ENCODE assay signal across 8 cellular contexts in the genomic region with DNA sequence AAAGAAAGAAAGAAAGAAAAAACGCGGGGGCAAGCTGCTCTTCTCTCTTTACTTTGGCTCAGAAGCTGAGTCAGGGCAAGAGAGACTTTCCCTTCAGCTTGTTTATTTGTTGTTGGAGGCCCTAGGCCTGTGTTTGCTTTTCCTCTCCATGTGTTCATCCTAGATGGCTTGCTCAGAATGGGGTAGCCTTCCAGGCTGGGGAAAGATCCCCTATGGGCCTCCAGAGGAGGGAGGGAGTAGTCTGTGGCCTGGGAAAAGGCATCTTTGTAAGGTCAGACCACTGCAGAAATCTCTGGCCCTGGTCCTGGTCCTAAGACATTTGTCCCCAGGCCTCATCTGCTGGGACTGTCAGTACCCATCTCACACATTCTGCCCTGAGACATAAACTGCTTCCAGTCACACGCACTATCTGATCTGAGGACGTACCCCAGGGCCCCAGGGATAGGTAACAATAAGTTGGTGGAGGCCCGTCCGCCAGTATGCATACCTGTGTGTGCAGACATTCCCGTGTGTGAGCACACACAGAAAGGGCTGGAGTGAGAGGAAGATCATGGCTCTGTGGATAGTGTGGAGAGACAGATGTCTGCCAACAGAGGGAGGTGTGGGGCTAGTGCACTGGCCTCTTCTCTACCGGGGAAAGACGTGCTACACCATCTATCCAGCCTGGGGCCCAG. TPM values are rescaled to one million over a fixed set of nuclear protein-coding genes. Genes with fewer than 3 reads are reported as not detected.
DNase-seq lines count a peak whose midpoint lies in the region; ATAC-seq and TF ChIP-seq lines count a peak whose summit lies in the region.

No MANE protein-coding gene starts in this region.

- H3K4me1 ChIP-seq in parathyroid adenoma: peaks cover 11% of the 10 kb centered on the region

- TF ChIP-seq CTCF in C4-2B (conservative IDR thresholded peaks at IDR 0.05) (peak; percentile 41), fibroblast of villous mesenchyme (IDR thresholded peaks at IDR 0.05; ENCODE audit: insufficient read depth, low read depth, low read length) (peak; percentile 92), parathyroid adenoma (IDR thresholded peaks at IDR 0.05) (peak; percentile 82)

- H3K4me3 ChIP-seq in fibroblast of villous mesenchyme (ENCODE audit: low read depth, low read length) (no peak overlapping the region), parathyroid adenoma (ENCODE audit: low read depth, low read length) (no peak overlapping the region)

- no peaks in the 10 kb centered on the region for H3K27me3 Mint-ChIP-seq in activated T-cell treated with anti-CD3 and anti-CD28 coated beads, Interleukin-2, amount 50 U/mL, for 4 hours (ENCODE audit: low read depth)

- peak overlapping the region; percentile 62 for H3K27ac ChIP-seq in C4-2B
- no peak overlapping the region for H3K27ac ChIP-seq in parathyroid adenoma

- peak; percentile 59 for DNase-seq in NOMO-1 treated with DMSO at 0.1 percent for 48 hours (lab: John Stamatoyannopoulos, UW; ENCODE audit: unreplicated experiment)
- DNase-seq in activated T-cell treated with anti-CD3 and anti-CD28 coated beads, Interleukin-2, amount 50 U/mL, for 4 hours: peak; percentile 48
- peak; percentile 73 for DNase-seq in fibroblast of villous mesenchyme (ENCODE audit: low read depth)

- no peaks in the 10 kb centered on the region for H3K27me3 ChIP-seq in parathyroid adenoma (ENCODE audit: control insufficient read depth, insufficient read depth, low read length)

- no peak overlapping the region for H3K4me2 ChIP-seq in parathyroid adenoma (ENCODE audit: low read length)

- H3K9me3 Mint-ChIP-seq in activated T-cell treated with anti-CD3 and anti-CD28 coated beads, Interleukin-2, amount 50 U/mL, for 4 hours: no peaks in the 10 kb centered on the region

- no peak overlapping the region for H3K4me3 Mint-ChIP-seq in activated T-cell treated with anti-CD3 and anti-CD28 coated beads, Interleukin-2, amount 50 U/mL, for 4 hours

- peak overlapping the region; percentile 85 for H2AFZ ChIP-seq in parathyroid adenoma

- H3K36me3 Mint-ChIP-seq in activated T-cell treated with anti-CD3 and anti-CD28 coated beads, Interleukin-2, amount 50 U/mL, for 4 hours (ENCODE audit: insufficient read depth): no peaks in the 10 kb centered on the region

- peaks cover 4% of the 10 kb centered on the region for H3K4me1 Mint-ChIP-seq in activated T-cell treated with anti-CD3 and anti-CD28 coated beads, Interleukin-2, amount 50 U/mL, for 4 hours (ENCODE audit: low read depth)

- ATAC-seq in GM21367 (IDR thresholded peaks at IDR 0.05; ENCODE audit: unreplicated experiment) (peak; percentile 27), GM21723 (IDR thresholded peaks at IDR 0.05; ENCODE audit: unreplicated experiment) (no peak), GM21381 (IDR thresholded peaks at IDR 0.05; ENCODE audit: unreplicated experiment) (no peak)
- peak; percentile 15 to 19 for ATAC-seq in activated T-cell treated with anti-CD3 and anti-CD28 coated beads, Interleukin-2, amount 50 U/mL, for 4 hours

- H3K36me3 ChIP-seq in parathyroid adenoma (ENCODE audit: control insufficient read depth, insufficient read depth, low read length): no peaks in the 10 kb centered on the region

- H3K9me3 ChIP-seq in parathyroid adenoma (ENCODE audit: control insufficient read depth, low read length): no peaks in the 10 kb centered on the region

- H3K79me2 ChIP-seq in parathyroid adenoma: no peaks in the 10 kb centered on the region

- H3K9ac ChIP-seq in parathyroid adenoma: no peak overlapping the region

RNA-seq across cellular contexts. Expression of a gene that starts 4.9 kb away (rescaled TPM):
- 10 to 100 TPM; 19.7 to 26.7 (median 21.1) TPM for total RNA-seq in activated T-cell treated with anti-CD3 and anti-CD28 coated beads, Interleukin-2, amount 50 U/mL, for 4 hours
- total RNA-seq in fibroblast of villous mesenchyme: 819 and 937 TPM in 2 replicates

RNA-seq across cellular contexts. Expression of a gene that starts 12.1 kb away (rescaled TPM):
- not detected for total RNA-seq in activated T-cell treated with anti-CD3 and anti-CD28 coated beads, Interleukin-2, amount 50 U/mL, for 4 hours
- total RNA-seq in fibroblast of villous mesenchyme: not detected in 2 replicates

RNA-seq across cellular contexts. Expression of a gene that starts 55.6 kb away (rescaled TPM):
- 10 to 100 TPM; 62.5 to 79.5 (median 75.5) TPM for total RNA-seq in activated T-cell treated with anti-CD3 and anti-CD28 coated beads, Interleukin-2, amount 50 U/mL, for 4 hours
- total RNA-seq in fibroblast of villous mesenchyme: 35.0 and 40.9 TPM in 2 replicates

Comparison
In these comparisons a context has a peak if more than half of its experiments do, and no peak if none do; other contexts are left out.
1. CTCF ChIP-seq: peak in every context shown above with its lines; median percentile 92 in fibroblast of villous mesenchyme; 82 in parathyroid adenoma; 41 in C4-2B.
2. ATAC-seq: peak in GM21367 (single experiment) and activated T-cell treated with anti-CD3 and anti-CD28 coated beads, Interleukin-2, amount 50 U/mL, for 4 hours (2 of 2); none in GM21723 (single experiment) and GM21381 (single experiment).
3. RNA of a gene that starts 4.9 kb away (total RNA-seq): 819 to 937 TPM in fibroblast of villous mesenchyme; 19.7 to 26.7 TPM in activated T-cell treated with anti-CD3 and anti-CD28 coated beads, Interleukin-2, amount 50 U/mL, for 4 hours; every median in the first group is over 10 times any median in the second.
4. Peak in every context shown above with its lines, with median percentiles within 50 percentile points of each other: DNase-seq.